Comparison of ENCODE assay signal across 21 cellular contexts in genomic region chr6:1749041-1749440, GRCh38.
DNase-seq lines count a peak whose midpoint lies in the region; ATAC-seq and TF ChIP-seq lines count a peak whose summit lies in the region.
"Had no signal": no experiment of that assay in that cellular context is flagged by ENCODE, and none has a peak within 500 bp of the region (broad histone marks: within the 10 kb centered on the region; RNA-seq: fewer than 3 reads in every experiment).

No MANE protein-coding gene starts in this region.

- no peak for TF ChIP-seq CTCF in DND-41 (IDR thresholded peaks at IDR 0.05; ENCODE audit: borderline replicate concordance, extremely low read depth, low read length, poor library complexity, severe bottlenecking)
- TF ChIP-seq CTCF in colonic mucosa (IDR thresholded peaks at IDR 0.05): no peak
- TF ChIP-seq CTCF in thoracic aorta (IDR thresholded peaks at IDR 0.05): no peak
- no peak for TF ChIP-seq CTCF in stomach (IDR thresholded peaks at IDR 0.05)

- H3K4me2 ChIP-seq in DND-41 (ENCODE audit: insufficient read depth, low read length): no peak overlapping the region

- intact Hi-C loops in colonic mucosa (cut with DNase I): no loop called here
- intact Hi-C loops in sciatic nerve (cut with DNase I): no loop called here
- intact Hi-C loops in stomach (cut with DNase I; ENCODE audit: low total_unique reads): no loop called here

- DNase-seq in DND-41 (peak; percentile 22), colonic mucosa (peak; percentile 32), left lobe of liver (ENCODE audit: low spot score) (no peak), thoracic aorta (ENCODE audit: low spot score) (no peak), occipital lobe (lab: John Stamatoyannopoulos, UW) (no peak), sciatic nerve (ENCODE audit: low spot score) (no peak), stomach (no peak)
- DNase-seq: 8988T; CD4-positive, CD25-positive, alpha-beta regulatory T cell; COR-L47; GF-D8; GM23248; HCEC 1CT; KBM-7; NCI-H1105; NCI-H2081 treated with DMSO at 0.1 percent for 48 hours; NCI-H446 treated with DMSO at 0.1 percent for 48 hours; NCI-H69; Right ventricle myocardium superior had no signal

- H3K36me3 ChIP-seq in DND-41 (ENCODE audit: insufficient read depth, low read length) (no peaks in the 10 kb centered on the region), colonic mucosa (no peaks in the 10 kb centered on the region), thoracic aorta (no peaks in the 10 kb centered on the region), stomach (no peaks in the 10 kb centered on the region)

- ATAC-seq in DND-41 (ENCODE audit: insufficient read depth, low read depth) (peak; percentile 68; the same call in 2 of the 3 replicates), left lobe of liver (peak; percentile 89), thoracic aorta (ENCODE audit: insufficient number of reproducible peaks, low FRiP score, low read depth) (no peak), sciatic nerve (no peak), GM18517 (IDR thresholded peaks at IDR 0.05; ENCODE audit: unreplicated experiment) (no peak)
- ATAC-seq: HepG2 had no signal

- H3K4me1 ChIP-seq in DND-41 (ENCODE audit: insufficient read depth, low read length) (no peaks in the 10 kb centered on the region), colonic mucosa (no peaks in the 10 kb centered on the region), thoracic aorta (ENCODE audit: control insufficient read depth in 1 of 2, low read depth in 2 of 2) (peaks cover 0 to 27% of the 10 kb centered on the region in 2 donors), stomach (peaks cover 0 to 7% (median 0%) of the 10 kb centered on the region in 4 donors)

- H3K4me3 ChIP-seq in DND-41 (ENCODE audit: low read depth in 1 of 2, low read length in 2 of 2) (no peak overlapping the region), colonic mucosa (no peak overlapping the region), thoracic aorta (peak overlapping the region; percentile 61), stomach (no peak overlapping the region)
- H3K4me3 ChIP-seq: GM23248 had no signal

- no peak for TF ChIP-seq POLR2A in stomach (IDR thresholded peaks at IDR 0.05)

- no peak for TF ChIP-seq EP300 in stomach (IDR thresholded peaks at IDR 0.05)

- H3K27ac ChIP-seq in DND-41 (ENCODE audit: low read length) (no peak overlapping the region), colonic mucosa (no peak overlapping the region), thoracic aorta (peak overlapping the region; percentile 38), stomach (peak overlapping the region in 1 of 5 donors; percentile 16)
- H3K27ac ChIP-seq: GM23248 had no signal

- H3K79me2 ChIP-seq in DND-41 (ENCODE audit: insufficient read depth, low read length): no peaks in the 10 kb centered on the region

- no peak overlapping the region for H2AFZ ChIP-seq in DND-41 (ENCODE audit: low read depth, low read length)
- H2AFZ ChIP-seq: GM23248 had no signal

- WGBS in stomach, 5 donors: 48 to 71% (median 58%) methylated on average over 6 of the region's 6 CpGs

- H3K9me3 ChIP-seq in DND-41 (ENCODE audit: insufficient read depth, low read length, severe bottlenecking) (peaks cover 2% of the 10 kb centered on the region), colonic mucosa (no peaks in the 10 kb centered on the region), thoracic aorta (no peaks in the 10 kb centered on the region), stomach (peaks cover 0 to 5% (median 1%) of the 10 kb centered on the region in 4 donors)

- H3K9ac ChIP-seq in DND-41 (ENCODE audit: low read depth, low read length): no peak overlapping the region
- H3K9ac ChIP-seq in colonic mucosa (ENCODE audit: low read depth in 2 of 2, low read length in 2 of 2): no peak overlapping the region
- H3K9ac ChIP-seq: GM23248 had no signal

- no peaks in the 10 kb centered on the region for H4K20me1 ChIP-seq in DND-41 (ENCODE audit: insufficient read depth, low read length)

- no peaks in the 10 kb centered on the region for H3K27me3 ChIP-seq in DND-41 (ENCODE audit: insufficient read depth, low read length, poor library complexity)
- H3K27me3 ChIP-seq in colonic mucosa: no peaks in the 10 kb centered on the region
- no peaks in the 10 kb centered on the region for H3K27me3 ChIP-seq in thoracic aorta (replicated peaks; ENCODE audit: insufficient read depth)
- H3K27me3 ChIP-seq in stomach: no peaks in the 10 kb centered on the region

Comparison
In these comparisons a context has a peak if more than half of its experiments do, and no peak if none do; other contexts are left out.
1. ATAC-seq: peak in DND-41 (single experiment) and left lobe of liver (single experiment); none in thoracic aorta (single experiment), sciatic nerve (single experiment) and GM18517 (single experiment).
2. DNase-seq: peak in DND-41 (single experiment) and colonic mucosa (single experiment); none in left lobe of liver (single experiment), thoracic aorta (single experiment), occipital lobe (single experiment), sciatic nerve (single experiment) and stomach (single experiment).
3. H3K27ac ChIP-seq: peak in thoracic aorta (2 of 2); none in DND-41 (single experiment) and colonic mucosa (single experiment).